8 cellular contexts compared by ENCODE assay signal in the genomic region with DNA sequence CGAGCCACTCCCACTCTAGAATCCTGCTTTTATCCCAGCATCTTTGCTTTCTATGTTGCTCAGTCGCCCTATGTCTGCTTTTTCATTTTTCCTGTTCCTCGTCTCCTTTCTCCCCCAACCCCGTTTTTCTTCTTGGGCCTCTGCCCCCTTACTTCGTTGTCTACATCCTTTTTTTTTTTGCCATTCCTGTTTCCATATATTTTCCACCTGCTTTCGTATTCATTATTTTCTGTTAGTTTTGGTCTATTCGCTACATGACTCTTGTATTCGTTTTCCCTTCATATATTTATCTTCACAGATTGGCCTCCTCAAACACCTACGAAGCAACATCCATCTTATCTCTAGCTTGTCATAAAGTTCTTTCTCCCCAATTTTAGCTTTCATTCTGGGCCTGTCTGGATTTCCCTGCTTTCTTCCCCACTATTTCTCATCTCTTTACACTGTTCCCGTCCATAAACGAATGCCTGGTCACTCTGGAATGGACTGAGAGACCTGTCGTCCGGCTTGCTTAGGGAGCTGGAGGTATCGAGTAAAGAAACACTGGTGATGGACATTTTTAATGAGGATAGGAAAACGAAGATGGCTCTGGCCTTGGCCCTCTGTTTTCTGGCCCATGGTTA. TPM values are rescaled to one million over a fixed set of nuclear protein-coding genes. Genes with fewer than 3 reads are reported as not detected.
DNase-seq lines count a peak whose midpoint lies in the region; ATAC-seq and TF ChIP-seq lines count a peak whose summit lies in the region.

No MANE protein-coding gene starts in this region.

- peaks cover 52% of the 10 kb centered on the region for H3K36me3 Mint-ChIP-seq in activated CD4-positive, alpha-beta T cell treated with anti-CD3 and anti-CD28 coated beads, Interleukin-2, amount 10 ng/mL, durations not matched to agents 7 days and 5 days (ENCODE audit: low read depth)

- peak overlapping the region; percentile 92 for H3K27ac Mint-ChIP-seq in activated CD4-positive, alpha-beta T cell treated with anti-CD3 and anti-CD28 coated beads, Interleukin-2, amount 10 ng/mL, durations not matched to agents 7 days and 5 days

- H3K4me1 ChIP-seq in ascending aorta (peaks cover 8 to 9% of the 10 kb centered on the region in 2 donors), left lung (peaks cover 17 to 43% of the 10 kb centered on the region in 2 donors), testis (peaks cover 15% of the 10 kb centered on the region)

- H3K4me3 ChIP-seq in ascending aorta (peak overlapping the region; percentile 76 to 93), left lung (peak overlapping the region; percentile 85 to 86), testis (peak overlapping the region; percentile 61 to 85)

- H3K4me3 Mint-ChIP-seq in activated CD4-positive, alpha-beta T cell treated with anti-CD3 and anti-CD28 coated beads, Interleukin-2, amount 10 ng/mL, durations not matched to agents 7 days and 5 days, result peak overlapping the region; percentile 86

- no peak for ATAC-seq in left lung
- ATAC-seq in HG03175 (IDR thresholded peaks at IDR 0.05; ENCODE audit: unreplicated experiment), result no peak

- H3K27me3 ChIP-seq in ascending aorta (no peaks in the 10 kb centered on the region), left lung (no peaks in the 10 kb centered on the region), testis (no peaks in the 10 kb centered on the region)

- H3K27ac ChIP-seq in ascending aorta, result peak overlapping the region; percentile 98 to 99
- peak overlapping the region; percentile 97 to 98 for H3K27ac ChIP-seq in left lung
- peak overlapping the region; percentile 91 to 99 for H3K27ac ChIP-seq in testis

- CTCF ChIA-PET in activated CD4-positive, alpha-beta T cell treated with anti-CD3 and anti-CD28 coated beads, Interleukin-2, amount 10 ng/mL, durations not matched to agents 7 days and 5 days (lab: Charles Lee), result interaction anchor here (1.0 to 4.3 kb wide), 6 partner anchors 14 to 82 kb away, joined by 3 to 16 read pairs (median 6); a partner anchor contains a TSS

- no peak for TF ChIP-seq POLR2A in testis (IDR thresholded peaks at IDR 0.05)

- no peaks in the 10 kb centered on the region for H3K27me3 Mint-ChIP-seq in activated CD4-positive, alpha-beta T cell treated with anti-CD3 and anti-CD28 coated beads, Interleukin-2, amount 10 ng/mL, durations not matched to agents 7 days and 5 days

- DNase-seq in activated CD4-positive, alpha-beta T cell treated with anti-CD3 and anti-CD28 coated beads, Interleukin-2, amount 10 ng/mL, durations not matched to agents 7 days and 5 days, result no peak
- no peak for DNase-seq in activated CD4-positive, alpha-beta T cell treated with anti-CD3 and anti-CD28 coated beads, Interleukin-2, amount 50 U/mL, for 4 hours
- DNase-seq in ascending aorta (ENCODE audit: low spot score in 2 of 2) (no peak), left lung (no peak), testis (no peak), DMS 273 (lab: John Stamatoyannopoulos, UW; ENCODE audit: unreplicated experiment) (no peak), NCI-H82 (lab: John Stamatoyannopoulos, UW) (no peak)

- intact Hi-C loops in ascending aorta (cut with DNase I) (loop anchor here (2.0 to 10.0 kb wide), 3 partner anchors 41 to 1353 kb away; a partner anchor contains a TSS), left lung (cut with DNase I) (no loop called here), testis (cut with DNase I; ENCODE audit: low total_unique reads) (no loop called here)

- H3K9me3 ChIP-seq in ascending aorta, result no peaks in the 10 kb centered on the region
- H3K9me3 ChIP-seq in left lung, result no peaks in the 10 kb centered on the region
- no peaks in the 10 kb centered on the region for H3K9me3 ChIP-seq in testis

- no peaks in the 10 kb centered on the region for H3K9me3 Mint-ChIP-seq in activated CD4-positive, alpha-beta T cell treated with anti-CD3 and anti-CD28 coated beads, Interleukin-2, amount 10 ng/mL, durations not matched to agents 7 days and 5 days

- H3K4me1 Mint-ChIP-seq in activated CD4-positive, alpha-beta T cell treated with anti-CD3 and anti-CD28 coated beads, Interleukin-2, amount 10 ng/mL, durations not matched to agents 7 days and 5 days, result peaks cover 36% of the 10 kb centered on the region

- POLR2A ChIA-PET in activated CD4-positive, alpha-beta T cell treated with anti-CD3 and anti-CD28 coated beads, Interleukin-2, amount 10 ng/mL, durations not matched to agents 7 days and 5 days (lab: Charles Lee), result interaction anchor here (0.6 to 1.0 kb wide), 2 partner anchors 30 to 116 kb away, joined by 3 read pairs; no protein-coding TSS in a partner anchor

- TF ChIP-seq CTCF in ascending aorta (IDR thresholded peaks at IDR 0.05), result no peak
- TF ChIP-seq CTCF in left lung (IDR thresholded peaks at IDR 0.05), result no peak
- TF ChIP-seq CTCF in testis (IDR thresholded peaks at IDR 0.05), result no peak

- 3 to 4% methylated on average over 15 of the region's 15 CpGs for WGBS in testis, 2 donors

- H3K36me3 ChIP-seq in ascending aorta (peaks cover 31 to 32% of the 10 kb centered on the region in 2 donors), left lung (peaks cover 0 to 38% of the 10 kb centered on the region in 2 donors), testis (ENCODE audit: low read depth, missing control alignments) (no peaks in the 10 kb centered on the region)

RNA-seq across cellular contexts. Expression of a gene that starts 0.9 kb away (rescaled TPM):
- 100 to 1,000 TPM; 240 to 246 TPM for total RNA-seq in activated CD4-positive, alpha-beta T cell treated with anti-CD3 and anti-CD28 coated beads, Interleukin-2, amount 10 ng/mL, durations not matched to agents 7 days and 5 days
- total RNA-seq in ascending aorta (171 TPM), left lung (100 to 1,000 TPM; 130 to 151 TPM), testis (100 to 1,000 TPM; 288 to 301 TPM)
- polyA plus RNA-seq in testis (ENCODE audit: insufficient read depth, low read depth, low replicate concordance), result 473 TPM

RNA-seq across cellular contexts. Expression of a gene that starts 6.4 kb away (rescaled TPM):
- total RNA-seq in activated CD4-positive, alpha-beta T cell treated with anti-CD3 and anti-CD28 coated beads, Interleukin-2, amount 10 ng/mL, durations not matched to agents 7 days and 5 days, result 10 to 100 TPM; 48.0 to 54.2 TPM
- total RNA-seq in ascending aorta (1.7 TPM), left lung (10 to 100 TPM; 38.5 to 96.4 TPM), testis (1 to 10 TPM; 2.9 to 6.3 TPM)
- polyA plus RNA-seq in testis (ENCODE audit: insufficient read depth, low read depth, low replicate concordance), result 34.8 TPM

RNA-seq across cellular contexts. Expression of a gene that starts 28.6 kb away (rescaled TPM):
- 10 to 100 TPM; 20.0 to 23.8 TPM for total RNA-seq in activated CD4-positive, alpha-beta T cell treated with anti-CD3 and anti-CD28 coated beads, Interleukin-2, amount 10 ng/mL, durations not matched to agents 7 days and 5 days
- not detected for total RNA-seq in ascending aorta
- 1 to 10 TPM in 1 of 2 donors, under 1 TPM in 1; 0.67 to 1.5 TPM for total RNA-seq in left lung
- total RNA-seq in testis, result 1 to 10 TPM in 1 of 2 donors, not detected in 1; 2.6 TPM
- polyA plus RNA-seq in testis (ENCODE audit: insufficient read depth, low read depth, low replicate concordance), result 1.7 TPM

RNA-seq across cellular contexts. Expression of a gene that starts 31.0 kb away (rescaled TPM):
- 100 to 1,000 TPM; 268 to 286 TPM for total RNA-seq in activated CD4-positive, alpha-beta T cell treated with anti-CD3 and anti-CD28 coated beads, Interleukin-2, amount 10 ng/mL, durations not matched to agents 7 days and 5 days
- total RNA-seq in ascending aorta (255 TPM), left lung (100 to 1,000 TPM; 243 to 278 TPM), testis (100 to 1,000 TPM; 654 to 710 TPM)
- 861 TPM for polyA plus RNA-seq in testis (ENCODE audit: insufficient read depth, low read depth, low replicate concordance)

RNA-seq across cellular contexts. Expression of a gene that starts 34.3 kb away (rescaled TPM):
- 1 to 10 TPM; 3.9 to 4.5 TPM for total RNA-seq in activated CD4-positive, alpha-beta T cell treated with anti-CD3 and anti-CD28 coated beads, Interleukin-2, amount 10 ng/mL, durations not matched to agents 7 days and 5 days
- total RNA-seq in ascending aorta (not detected), left lung (1 to 10 TPM; 1.0 to 1.5 TPM), testis (1 to 10 TPM; 7.5 to 9.8 TPM)
- 27.9 TPM for polyA plus RNA-seq in testis (ENCODE audit: insufficient read depth, low read depth, low replicate concordance)

Comparison
In these comparisons a context has a peak if more than half of its experiments do, and no peak if none do; other contexts are left out.
1. RNA of a gene that starts 6.4 kb away (total RNA-seq): 38.5 to 96.4 TPM in left lung and 48.0 to 54.2 TPM in activated CD4-positive, alpha-beta T cell treated with anti-CD3 and anti-CD28 coated beads, Interleukin-2, amount 10 ng/mL, durations not matched to agents 7 days and 5 days; 2.9 to 6.3 TPM in testis and 1.7 TPM in ascending aorta (single experiment); every median in the first group is over 4 times any median in the second.
2. RNA of a gene that starts 28.6 kb away (total RNA-seq): 20.0 to 23.8 TPM in activated CD4-positive, alpha-beta T cell treated with anti-CD3 and anti-CD28 coated beads, Interleukin-2, amount 10 ng/mL, durations not matched to agents 7 days and 5 days; 2.6 TPM in testis, 0.67 to 1.5 TPM in left lung and not detected in ascending aorta (single experiment); every median in the first group is over 4 times any median in the second.
3. Peak in every context shown above with its lines, with median percentiles within 50 percentile points of each other: H3K27ac ChIP-seq and H3K4me3 ChIP-seq.